Comparison of ENCODE assay signal across 1 cellular context in genomic region chr16:31395647-31396046, GRCh38.
TF ChIP-seq lines count a peak whose summit lies in the region.

No MANE protein-coding gene starts in this region.

TF ChIP-seq in HepG2, 621 proteins besides CTCF, POLR2A, EP300 and RAD21:
- TF ChIP-seq HBP1 (CRISPR knock-in tag; IDR thresholded peaks at IDR 0.05; ENCODE audit: low read depth) (no peak), ZFP36 (IDR thresholded peaks at IDR 0.05; ENCODE audit: borderline replicate concordance, low read depth, low read length, partially characterized antibody) (no peak), ZNF576 (CRISPR knock-in tag; IDR thresholded peaks at IDR 0.05) (no peak), HDAC6 (IDR thresholded peaks at IDR 0.05; ENCODE audit: low read depth, low read length) (no peak), ZNF326 (CRISPR knock-in tag; IDR thresholded peaks at IDR 0.05; ENCODE audit: borderline replicate concordance) (no peak), MLXIP (CRISPR knock-in tag; IDR thresholded peaks at IDR 0.05; ENCODE audit: borderline replicate concordance) (no peak), THAP9 (CRISPR knock-in tag; IDR thresholded peaks at IDR 0.05; ENCODE audit: borderline replicate concordance) (no peak), ZNF468 (CRISPR knock-in tag; IDR thresholded peaks at IDR 0.05) (no peak), ZNF24 (IDR thresholded peaks at IDR 0.05) (no peak), SCMH1 (CRISPR knock-in tag; IDR thresholded peaks at IDR 0.05; ENCODE audit: borderline replicate concordance) (no peak), NFKBIZ (CRISPR knock-in tag; IDR thresholded peaks at IDR 0.05) (no peak), ZNF335 (CRISPR knock-in tag; IDR thresholded peaks at IDR 0.05) (no peak), GPN1 (CRISPR knock-in tag; IDR thresholded peaks at IDR 0.05; ENCODE audit: borderline replicate concordance) (no peak), SPEN (CRISPR knock-in tag; IDR thresholded peaks at IDR 0.05; ENCODE audit: low read depth) (no peak), HMG20A (CRISPR knock-in tag; IDR thresholded peaks at IDR 0.05; ENCODE audit: borderline replicate concordance) (no peak), ZNF501 (CRISPR knock-in tag; IDR thresholded peaks at IDR 0.05) (no peak), ZNF614 (CRISPR knock-in tag; IDR thresholded peaks at IDR 0.05; ENCODE audit: borderline replicate concordance) (no peak), IRX3 (CRISPR knock-in tag; IDR thresholded peaks at IDR 0.05; ENCODE audit: borderline replicate concordance, low read depth) (no peak), ZNF234 (CRISPR knock-in tag; conservative IDR thresholded peaks at IDR 0.05) (no peak), NKX3-1 (CRISPR knock-in tag; IDR thresholded peaks at IDR 0.05) (no peak)
